1 cellular context compared by ENCODE assay signal in genomic region chr6:17283074-17283473, GRCh38.
TF ChIP-seq lines count a peak whose summit lies in the region.

No MANE protein-coding gene starts in this region.

TF ChIP-seq in neural cell, 6 proteins besides CTCF, POLR2A, EP300 and RAD21 (continued from another document):
- no peak for TF ChIP-seq REST (IDR thresholded peaks at IDR 0.05; ENCODE audit: borderline replicate concordance)
